In the genomic region with DNA sequence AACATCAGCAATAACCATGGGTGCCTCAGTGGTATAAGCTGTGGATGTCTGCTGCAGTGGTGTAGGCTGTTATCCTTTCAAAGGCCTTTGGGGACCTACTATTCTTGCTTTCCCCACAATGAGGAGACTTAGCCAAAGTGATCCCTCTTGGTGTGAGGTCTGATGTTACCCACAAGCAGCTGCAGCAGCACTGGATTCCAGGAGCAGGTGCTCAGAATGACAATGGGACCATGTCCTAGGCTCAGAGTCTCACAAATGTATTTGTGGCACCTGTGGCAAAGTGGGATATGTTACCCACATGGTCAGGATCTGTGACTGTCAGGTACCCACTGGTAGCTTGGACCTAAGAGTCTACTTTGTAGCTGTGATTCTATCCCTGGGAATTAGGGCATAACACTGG, we compare ENCODE assay signal across 22 cellular contexts.
DNase-seq lines count a peak whose midpoint lies in the region; ATAC-seq and TF ChIP-seq lines count a peak whose summit lies in the region.
"Had no signal": no experiment of that assay in that cellular context is flagged by ENCODE, and none has a peak within 500 bp of the region (broad histone marks: within the 10 kb centered on the region; RNA-seq: fewer than 3 reads in every experiment).

No MANE protein-coding gene starts in this region.

- no peaks in the 10 kb centered on the region for H3K4me1 Mint-ChIP-seq in stimulated activated effector memory CD8-positive, alpha-beta T cell treated with anti-CD3 and anti-CD28 coated beads, Interleukin-12 subunit alpha, Interleukin-12 subunit beta, amount 100 ng/mL, for 72 hours
- H3K4me1 Mint-ChIP-seq: CD14-positive monocyte; CD4-positive, CD25-positive, alpha-beta regulatory T cell had no signal

- H3K4me3 ChIP-seq in neutrophil (ENCODE audit: low read depth in 1 of 2, low read length in 1 of 2), result no peak overlapping the region
- H3K4me3 ChIP-seq: BLaER1, GM12878 had no signal

- H3K9me3 ChIP-seq in neutrophil, result no peaks in the 10 kb centered on the region

- H3K4me3 Mint-ChIP-seq in stimulated activated effector memory CD8-positive, alpha-beta T cell treated with anti-CD3 and anti-CD28 coated beads, Interleukin-12 subunit alpha, Interleukin-12 subunit beta, amount 100 ng/mL, for 72 hours, result no peak overlapping the region
- H3K4me3 Mint-ChIP-seq: CD14-positive monocyte; CD4-positive, alpha-beta memory T cell; CD4-positive, CD25-positive, alpha-beta regulatory T cell; CD8-positive, alpha-beta memory T cell had no signal

- TF ChIP-seq CTCF in neutrophil (IDR thresholded peaks at IDR 0.05), result no peak

- ATAC-seq in stimulated activated effector memory CD8-positive, alpha-beta T cell treated with anti-CD3 and anti-CD28 coated beads, Interleukin-12 subunit alpha, Interleukin-12 subunit beta, amount 100 ng/mL, for 72 hours, result no peak
- ATAC-seq in activated CD4-positive, CD25-positive, alpha-beta regulatory T cell treated with anti-CD3 and anti-CD28 coated beads, Interleukin-2, amount 50 U/mL, for 24 hours, result no peak
- ATAC-seq: GM12878 had no signal

- no peaks in the 10 kb centered on the region for H3K4me1 ChIP-seq in neutrophil (ENCODE audit: control insufficient read depth in 1 of 2, insufficient read depth in 1 of 2, low read depth in 1 of 2, low read length in 1 of 2)
- H3K4me1 ChIP-seq: BE2C had no signal

- peak; percentile 92 for DNase-seq in myocyte (ENCODE audit: low read depth)
- no peak for DNase-seq in stimulated activated effector memory CD8-positive, alpha-beta T cell treated with anti-CD3 and anti-CD28 coated beads, Interleukin-12 subunit alpha, Interleukin-12 subunit beta, amount 100 ng/mL, for 72 hours (ENCODE audit: low spot score in 2 of 2)
- DNase-seq in HCEC 1CT, result no peak
- DNase-seq in stimulated activated naive CD4-positive, alpha-beta T cell (lab: John Stamatoyannopoulos, UW), result no peak
- DNase-seq: 8988T; ACHN; BE2C; CD4-positive, alpha-beta memory T cell; CD4-positive, CD25-positive, alpha-beta regulatory T cell; CD8-positive, alpha-beta memory T cell; COR-L47; DMS 273 treated with DMSO at 0.1 percent for 48 hours; DMS153; DMS53; DMS79; DND-41; GDM1 had no signal

- peak overlapping the region; percentile 20 for H3K27ac ChIP-seq in neutrophil
- H3K27ac ChIP-seq: BLaER1 had no signal

- H3K36me3 Mint-ChIP-seq in stimulated activated effector memory CD8-positive, alpha-beta T cell treated with anti-CD3 and anti-CD28 coated beads, Interleukin-12 subunit alpha, Interleukin-12 subunit beta, amount 100 ng/mL, for 72 hours, result no peaks in the 10 kb centered on the region

- peak overlapping the region; percentile 6 for H3K27ac Mint-ChIP-seq in stimulated activated effector memory CD8-positive, alpha-beta T cell treated with anti-CD3 and anti-CD28 coated beads, Interleukin-12 subunit alpha, Interleukin-12 subunit beta, amount 100 ng/mL, for 72 hours
- H3K27ac Mint-ChIP-seq: CD4-positive, CD25-positive, alpha-beta regulatory T cell had no signal

- H3K36me3 ChIP-seq in neutrophil, result peaks cover 23% of the 10 kb centered on the region
- H3K36me3 ChIP-seq: BE2C had no signal

- H3K9me3 Mint-ChIP-seq in stimulated activated effector memory CD8-positive, alpha-beta T cell treated with anti-CD3 and anti-CD28 coated beads, Interleukin-12 subunit alpha, Interleukin-12 subunit beta, amount 100 ng/mL, for 72 hours, result no peaks in the 10 kb centered on the region
- H3K9me3 Mint-ChIP-seq: CD8-positive, alpha-beta memory T cell had no signal

- no peaks in the 10 kb centered on the region for H3K27me3 ChIP-seq in neutrophil
- H3K27me3 ChIP-seq: BE2C, BLaER1 had no signal
